1 cellular context compared by ENCODE assay signal in the genomic region with DNA sequence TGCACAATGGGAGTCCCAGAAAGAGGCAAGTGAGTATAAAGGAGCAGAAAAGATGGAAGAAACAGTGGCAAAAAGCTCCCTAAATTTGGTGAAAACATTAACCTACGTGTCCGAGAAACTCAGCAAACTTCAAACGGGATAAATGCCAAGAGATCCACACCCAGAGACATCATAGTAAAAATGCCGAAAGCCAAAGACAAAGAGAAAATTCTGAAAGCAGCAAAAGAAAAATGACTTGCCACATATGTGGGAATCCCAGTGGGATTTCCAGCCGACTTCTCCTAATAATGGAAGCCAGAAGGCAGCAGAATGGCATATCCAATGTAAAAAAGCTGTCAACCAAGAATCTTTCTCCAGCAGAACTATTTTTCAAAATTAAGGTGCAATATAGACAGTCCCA.
TF ChIP-seq lines count a peak whose summit lies in the region.

No MANE protein-coding gene starts in this region.

TF ChIP-seq in IMR-90, 13 proteins besides CTCF, POLR2A, EP300 and RAD21:
- TF ChIP-seq BHLHE40 (IDR thresholded peaks at IDR 0.05; ENCODE audit: low read depth, low read length) (no peak), CHD1 (IDR thresholded peaks at IDR 0.05; ENCODE audit: low read depth, low read length) (no peak), RFX5 (IDR thresholded peaks at IDR 0.05; ENCODE audit: low read depth, low read length) (no peak), RCOR1 (IDR thresholded peaks at IDR 0.05; ENCODE audit: insufficient replicate concordance, low read length) (no peak), SMC3 (IDR thresholded peaks at IDR 0.05; ENCODE audit: low read depth, low read length) (no peak), MAZ (IDR thresholded peaks at IDR 0.05; ENCODE audit: borderline replicate concordance, low read depth, low read length) (no peak), CEBPB (IDR thresholded peaks at IDR 0.05; ENCODE audit: low read depth, low read length) (no peak), USF2 (IDR thresholded peaks at IDR 0.05; ENCODE audit: low read depth, low read length) (no peak), MAFK (IDR thresholded peaks at IDR 0.05; ENCODE audit: low read depth, low read length) (no peak)
TF ChIP-seq in IMR-90: peak in this region for 0.
